Comparison of ENCODE assay signal across 15 cellular contexts in the genomic region with DNA sequence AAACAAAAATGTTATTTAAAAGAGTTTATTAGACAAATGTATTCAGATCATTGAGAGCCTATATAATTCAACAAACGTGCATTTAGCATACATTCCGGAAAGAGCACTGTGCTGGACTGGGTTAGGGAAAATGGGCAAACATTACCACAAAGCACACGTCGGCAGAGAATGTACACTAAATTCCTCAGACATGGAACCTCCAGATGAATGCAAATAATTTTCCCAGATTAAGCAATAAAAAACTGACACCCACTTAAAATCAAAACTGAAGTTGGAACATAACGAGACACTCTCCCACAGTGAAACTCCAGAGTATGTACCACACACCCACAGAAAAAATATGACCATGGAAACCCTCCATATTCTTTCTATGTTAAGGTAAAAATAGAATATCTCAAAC. TPM values are rescaled to one million over a fixed set of nuclear protein-coding genes. Genes with fewer than 3 reads are reported as not detected.
DNase-seq lines count a peak whose midpoint lies in the region; ATAC-seq lines count a peak whose summit lies in the region.
"Had no signal": no experiment of that assay in that cellular context is flagged by ENCODE, and none has a peak within 500 bp of the region (broad histone marks: within the 10 kb centered on the region; RNA-seq: fewer than 3 reads in every experiment).

No MANE protein-coding gene starts in this region.

- ATAC-seq in GM19467 (IDR thresholded peaks at IDR 0.05; ENCODE audit: unreplicated experiment), result no peak

- no peak overlapping the region for H3K4me2 ChIP-seq in Karpas-422 (ENCODE audit: low read depth, low read length, poor library complexity, severe bottlenecking)

- H3K27ac ChIP-seq in Karpas-422 (ENCODE audit: low read length), result no peak overlapping the region
- H3K27ac ChIP-seq: epithelial cell of prostate, parathyroid adenoma, stomach, vagina had no signal

- peaks cover 44% of the 10 kb centered on the region for H3K4me1 ChIP-seq in adipocyte (ENCODE audit: control insufficient read depth, insufficient read depth, low read length)
- H3K4me1 ChIP-seq in Karpas-422 (ENCODE audit: low read length), result peaks cover 16% of the 10 kb centered on the region

- H3K9me2 ChIP-seq in Karpas-422 (replicated peaks; ENCODE audit: insufficient read depth, low read length), result no peaks in the 10 kb centered on the region

- H3K27me3 ChIP-seq in adipocyte (replicated peaks; ENCODE audit: control insufficient read depth, insufficient read depth, low read length) (no peaks in the 10 kb centered on the region), Karpas-422 (ENCODE audit: low read length) (no peaks in the 10 kb centered on the region)
- H3K27me3 ChIP-seq: stomach, vagina had no signal

- peaks cover 6% of the 10 kb centered on the region; the same call in 1 of the 2 replicates for H4K20me1 ChIP-seq in Karpas-422 (ENCODE audit: insufficient read depth, low read depth, low read length)

- H2AFZ ChIP-seq in Karpas-422 (ENCODE audit: low read length), result no peak overlapping the region
- H2AFZ ChIP-seq: parathyroid adenoma had no signal

- DNase-seq in GM03348 (ENCODE audit: low spot score) (peak; percentile 10), adipocyte (ENCODE audit: low read depth) (no peak), globus pallidus (ENCODE audit: low spot score) (peak; percentile 47), superior temporal gyrus (ENCODE audit: extremely low spot score) (peak; percentile 66), HuH-7.5 (ENCODE audit: low spot score) (no peak), Karpas-422 (no peak)
- DNase-seq: activated naive CD4-positive, alpha-beta T cell treated with Interleukin-2 at 50 U/mL for 16 hours; NCI-H187 treated with DMSO at 0.1 percent for 48 hours; NCI-H510A; stimulated activated CD4-positive, alpha-beta T cell treated with anti-CD3 and anti-CD28 coated beads, Interleukin-1b, Interleukin-23, amount 100 ng/mL, for 48 hours; stomach had no signal

- H3K9ac ChIP-seq in adipocyte (ENCODE audit: low read length), result peak overlapping the region; percentile 10
- no peak overlapping the region for H3K9ac ChIP-seq in Karpas-422 (ENCODE audit: low read length)
- H3K9ac ChIP-seq: parathyroid adenoma had no signal

- peaks cover 58% of the 10 kb centered on the region for H3K79me2 ChIP-seq in Karpas-422 (ENCODE audit: low read length)

- H3K36me3 ChIP-seq in adipocyte (ENCODE audit: control insufficient read depth, insufficient read depth, low read length, severe bottlenecking) (peaks cover 8% of the 10 kb centered on the region), Karpas-422 (ENCODE audit: insufficient read depth, low read length) (no peaks in the 10 kb centered on the region)
- H3K36me3 ChIP-seq: vagina had no signal

- H3K4me3 ChIP-seq in adipocyte (ENCODE audit: low read length) (peak overlapping the region; percentile 41), Karpas-422 (ENCODE audit: low read length) (no peak overlapping the region)
- H3K4me3 ChIP-seq: stomach, vagina had no signal

- H3K9me3 ChIP-seq in adipocyte (ENCODE audit: control insufficient read depth, low read length) (no peaks in the 10 kb centered on the region), Karpas-422 (ENCODE audit: low read length) (no peaks in the 10 kb centered on the region)
- H3K9me3 ChIP-seq: stomach, vagina had no signal

RNA-seq across cellular contexts. Expression of a gene that starts 4.8 kb away (rescaled TPM):
- total RNA-seq in Karpas-422 (2014; rRNA removed; shearing (Covaris generic); ENCODE audit: low replicate concordance), result 16.3 and 28.7 TPM in 2 replicates

Comparison
In these comparisons a context has a peak if more than half of its experiments do, and no peak if none do; other contexts are left out.
1. DNase-seq: peak in GM03348 (single experiment), globus pallidus (single experiment) and superior temporal gyrus (single experiment); none in adipocyte (single experiment), HuH-7.5 (single experiment) and Karpas-422 (single experiment).